21 cellular contexts compared by ENCODE assay signal in the genomic region with DNA sequence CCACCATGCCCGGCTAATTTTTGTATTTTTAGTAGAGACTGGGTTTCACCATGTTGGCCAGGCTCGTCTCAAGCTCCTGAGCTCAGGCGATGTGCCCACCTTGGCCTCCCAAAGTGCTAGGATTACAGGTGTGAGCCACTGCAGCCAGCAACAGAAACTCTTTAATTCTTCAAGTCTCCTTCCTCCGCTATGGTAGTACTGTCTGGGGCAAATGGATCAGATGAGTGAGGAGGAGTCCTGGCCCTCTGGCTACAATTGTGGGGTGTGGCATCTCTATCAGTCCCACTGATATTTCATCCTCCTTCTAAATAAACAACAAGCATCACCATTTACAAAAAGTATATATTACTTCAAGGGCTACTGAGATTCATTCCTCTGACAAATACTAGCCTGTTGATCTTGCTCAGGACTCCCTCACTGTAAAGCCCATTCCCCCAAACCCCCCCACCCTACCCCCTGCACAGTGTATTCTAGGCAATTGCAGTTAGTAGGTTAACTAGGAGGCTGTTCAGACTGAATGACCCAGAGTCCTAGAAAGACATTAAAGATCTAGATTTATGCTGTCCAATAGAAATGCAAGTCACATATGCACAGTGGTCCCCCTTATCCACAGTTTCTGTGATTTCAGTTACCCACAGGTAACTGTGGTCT.
"Had no signal": no experiment of that assay in that cellular context is flagged by ENCODE, and none has a peak within 500 bp of the region (broad histone marks: within the 10 kb centered on the region; RNA-seq: fewer than 3 reads in every experiment).

No MANE protein-coding gene starts in this region.

- H3K27ac Mint-ChIP-seq: activated CD8-positive, alpha-beta T cell treated with anti-CD3 and anti-CD28 coated beads for 36 hours; activated T-cell treated with anti-CD3 and anti-CD28 coated beads, Interleukin-2, amount 50 U/mL, for 72 hours; T-helper 1 cell treated with Interleukin-12 subunit alpha and Interleukin-12 subunit beta and Interleukin-4 antibody, amounts not matched to agents 30 μg/mL and 1 μg/mL, for 36 hours had no signal

- H3K27me3 ChIP-seq: body of pancreas had no signal

- H3K9me3 Mint-ChIP-seq: activated CD8-positive, alpha-beta T cell treated with anti-CD3 and anti-CD28 coated beads for 36 hours; activated T-cell treated with anti-CD3 and anti-CD28 coated beads, Interleukin-2, amount 50 U/mL, for 72 hours; central memory CD8-positive, alpha-beta T cell; T-helper 1 cell treated with Interleukin-12 subunit alpha and Interleukin-12 subunit beta and Interleukin-4 antibody, amounts not matched to agents 30 μg/mL and 1 μg/mL, for 36 hours had no signal

- DNase-seq: activated CD4-positive, alpha-beta T cell treated with anti-CD3 and anti-CD28 coated beads for 4 hours; activated CD8-positive, alpha-beta memory T cell treated with anti-CD3 and anti-CD28 coated beads, Interleukin-2, amount 50 U/mL, for 4 hours; activated CD8-positive, alpha-beta T cell treated with anti-CD3 and anti-CD28 coated beads for 36 hours; activated naive CD4-positive, alpha-beta T cell treated with anti-CD3 and anti-CD28 coated beads, Interleukin-2, amount 50 U/mL, for 16 hours; activated T-cell treated with anti-CD3 and anti-CD28 coated beads, Interleukin-2, amount 50 U/mL, for 72 hours; aorta; body of pancreas; MM.1S; NCI-H1105; NCI-H1436; NCI-H1694 treated with DMSO at 0.1 percent for 48 hours; NCI-H2029 treated with DMSO at 0.1 percent for 48 hours; NCI-H510A treated with DMSO at 0.1 percent for 48 hours; NK-92 treated with Interleukin-12 subunit alpha and Interleukin-12 subunit beta, amount 100 ng/mL, for 24 hours; OCI-M1; SHP77 treated with DMSO at 0.1 percent for 48 hours had no signal

- H3K4me3 Mint-ChIP-seq: activated CD8-positive, alpha-beta T cell treated with anti-CD3 and anti-CD28 coated beads for 36 hours; activated T-cell treated with anti-CD3 and anti-CD28 coated beads, Interleukin-2, amount 50 U/mL, for 72 hours; central memory CD8-positive, alpha-beta T cell; T-helper 1 cell treated with Interleukin-12 subunit alpha and Interleukin-12 subunit beta and Interleukin-4 antibody, amounts not matched to agents 30 μg/mL and 1 μg/mL, for 36 hours had no signal

- ATAC-seq: activated CD4-positive, CD25-positive, alpha-beta regulatory T cell treated with anti-CD3 and anti-CD28 coated beads, Interleukin-2, amount 50 U/mL, for 24 hours; activated CD8-positive, alpha-beta T cell treated with anti-CD3 and anti-CD28 coated beads for 36 hours; activated T-cell treated with anti-CD3 and anti-CD28 coated beads, Interleukin-2, amount 50 U/mL, for 72 hours; body of pancreas had no signal

- H3K4me3 ChIP-seq: body of pancreas had no signal

- H3K4me1 Mint-ChIP-seq: central memory CD8-positive, alpha-beta T cell had no signal

- H3K4me1 ChIP-seq: body of pancreas had no signal

- H3K9me3 ChIP-seq: body of pancreas had no signal

- FAIRE-seq: colon, RCC 7860 had no signal

- H3K27ac ChIP-seq: body of pancreas had no signal
